ENCODE assay signal across 10 cellular contexts in the genomic region with DNA sequence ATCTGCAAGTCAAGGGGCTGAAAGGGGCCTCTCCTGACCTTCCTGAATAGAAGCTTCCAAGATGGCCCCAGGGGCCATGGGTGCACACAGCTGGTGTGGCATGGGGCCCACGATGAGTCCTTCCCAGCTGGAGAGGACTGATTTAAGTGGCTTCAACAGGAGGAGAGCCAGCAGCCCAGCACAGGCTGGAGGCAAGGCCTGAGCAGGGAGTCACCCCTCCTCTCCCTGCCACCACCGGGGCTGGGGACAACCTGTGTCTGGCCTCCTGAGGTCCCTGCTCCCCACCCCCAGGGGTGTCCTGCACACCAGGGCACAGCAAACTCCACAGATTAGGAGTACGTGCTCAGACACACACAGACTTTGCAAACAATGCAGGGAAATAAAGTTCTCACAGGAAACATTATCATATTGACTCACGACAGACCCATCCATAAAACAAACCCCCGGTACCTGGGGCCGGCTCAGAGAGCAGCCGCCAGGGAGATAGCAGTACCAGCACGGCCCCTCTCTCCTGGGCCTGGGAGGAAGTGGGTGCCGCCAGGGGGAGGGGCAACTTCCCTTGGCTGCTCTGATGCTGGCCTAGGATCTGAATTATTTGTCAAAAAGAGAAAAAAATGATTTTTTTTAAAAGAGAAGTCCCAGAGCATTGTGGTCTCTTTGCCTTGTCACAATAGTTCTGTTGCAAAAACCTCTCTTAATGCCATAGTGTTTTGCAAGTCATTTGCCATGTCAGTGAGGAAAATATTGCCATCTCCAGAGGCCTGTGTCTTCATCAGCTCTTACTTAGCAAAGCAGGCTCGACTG. TPM values are rescaled to one million over a fixed set of nuclear protein-coding genes. Genes with fewer than 3 reads are reported as not detected.
DNase-seq lines count a peak whose midpoint lies in the region; ATAC-seq and TF ChIP-seq lines count a peak whose summit lies in the region.
"Had no signal": no experiment of that assay in that cellular context is flagged by ENCODE, and none has a peak within 500 bp of the region (broad histone marks: within the 10 kb centered on the region; RNA-seq: fewer than 3 reads in every experiment).

No MANE protein-coding gene starts in this region.

- intact Hi-C loops in sciatic nerve (cut with DNase I), result no loop called here

- H3K9me3 Mint-ChIP-seq in endothelial cell (ENCODE audit: unreplicated experiment), result no peaks in the 10 kb centered on the region

- H3K36me3 Mint-ChIP-seq in endothelial cell (ENCODE audit: low read depth, unreplicated experiment), result no peaks in the 10 kb centered on the region

- H3K27ac Mint-ChIP-seq in endothelial cell (ENCODE audit: unreplicated experiment), result peak overlapping the region; percentile 48

- DNase-seq in HL-60 (ENCODE audit: low read depth in 1 of 2, low spot score in 1 of 2) (peak; percentile 71 to 85), SIG-M5 treated with dmso at 0.1 percent for 504 hours (lab: John Stamatoyannopoulos, UW; ENCODE audit: unreplicated experiment) (peak; percentile 90), endothelial cell (ENCODE audit: low spot score) (peak; percentile 24), sciatic nerve (ENCODE audit: low spot score) (no peak), islet precursor cell (no peak)
- no peak for DNase-seq in activated CD8-positive, alpha-beta memory T cell treated with anti-CD3 and anti-CD28 coated beads for 24 hours
- DNase-seq: MG63, NCI-H774 had no signal

- H3K4me1 Mint-ChIP-seq in endothelial cell (ENCODE audit: unreplicated experiment), result peaks cover 20% of the 10 kb centered on the region

- H3K27me3 Mint-ChIP-seq in endothelial cell (ENCODE audit: unreplicated experiment), result peaks cover 3% of the 10 kb centered on the region

- no peak overlapping the region for H3K4me3 ChIP-seq in HL-60 (replicated peaks; ENCODE audit: insufficient read depth, low read length)
- H3K4me3 ChIP-seq: MG63 had no signal

- H3K27ac ChIP-seq in HL-60 (replicated peaks), result peak overlapping the region; percentile 66

- no peak for TF ChIP-seq CTCF in HL-60 (IDR thresholded peaks at IDR 0.05; ENCODE audit: insufficient read depth, low read length)
- no peak for TF ChIP-seq CTCF in endothelial cell (IDR thresholded peaks at IDR 0.05; ENCODE audit: unreplicated experiment)

- H3K4me3 Mint-ChIP-seq in endothelial cell (ENCODE audit: unreplicated experiment), result no peak overlapping the region

- no peaks in the 10 kb centered on the region for H3K27me3 ChIP-seq in HL-60 (ENCODE audit: insufficient read depth, poor library complexity, severe bottlenecking)
- H3K27me3 ChIP-seq: MG63 had no signal

- ATAC-seq in sciatic nerve (peak; percentile 65), HG02852 (IDR thresholded peaks at IDR 0.05; ENCODE audit: unreplicated experiment) (no peak), HG03097 (IDR thresholded peaks at IDR 0.05; ENCODE audit: low FRiP score, unreplicated experiment) (no peak)

RNA-seq across cellular contexts. Expression of a gene that starts 21.9 kb away (rescaled TPM):
- total RNA-seq in endothelial cell (ENCODE audit: unreplicated experiment) (8.7 TPM), sciatic nerve (22.2 TPM)

Comparison
In these comparisons a context has a peak if more than half of its experiments do, and no peak if none do; other contexts are left out.
1. DNase-seq: peak in HL-60 (2 of 2), SIG-M5 treated with dmso at 0.1 percent for 504 hours (single experiment) and endothelial cell (single experiment); none in sciatic nerve (single experiment), activated CD8-positive, alpha-beta memory T cell treated with anti-CD3 and anti-CD28 coated beads for 24 hours (single experiment) and islet precursor cell (single experiment).